In genomic region chr6:33298773-33299236, GRCh38 we compare ENCODE assay signal across 8 cellular contexts. TPM values are rescaled to one million over a fixed set of nuclear protein-coding genes. Genes with fewer than 3 reads are reported as not detected.
DNase-seq lines count a peak whose midpoint lies in the region; ATAC-seq and TF ChIP-seq lines count a peak whose summit lies in the region.

RGL2 (minus strand) TSS chr6:33298942; CDS start chr6:33298610, 332 bp downstream.

- TF ChIP-seq CTCF in A673 (conservative IDR thresholded peaks at IDR 0.05; ENCODE audit: low read depth, low read length) (no peak), GM13977 (IDR thresholded peaks at IDR 0.05; ENCODE audit: extremely low read depth, insufficient read depth, missing control alignments) (no peak), PC-9 (conservative IDR thresholded peaks at IDR 0.05) (no peak), glutamatergic neuron (IDR thresholded peaks at IDR 0.05; ENCODE audit: partially characterized antibody, unreplicated experiment) (no peak), neutrophil (IDR thresholded peaks at IDR 0.05) (no peak)

- peaks cover 3% of the 10 kb centered on the region for H3K36me3 Mint-ChIP-seq in activated naive CD8-positive, alpha-beta T cell
- no peaks in the 10 kb centered on the region for H3K36me3 Mint-ChIP-seq in glutamatergic neuron (ENCODE audit: unreplicated experiment)

- H3K27me3 ChIP-seq in A673 (replicated peaks; ENCODE audit: insufficient read depth, low read depth, low read length, poor library complexity) (no peaks in the 10 kb centered on the region), PC-9 (ENCODE audit: insufficient read depth, low read depth) (no peaks in the 10 kb centered on the region), neutrophil (no peaks in the 10 kb centered on the region)

- CTCF ChIA-PET in A673 (lab: Charles Lee) (interaction anchor here (0.6 to 1.4 kb wide), 2 partner anchors 10 to 1190 kb away, joined by 5 read pairs; partner anchors contain the start of genes PFDN6 and WDR46), PC-9 (lab: Charles Lee) (interaction anchor here (0.5 kb wide), 1 partner anchor 884 kb away, joined by 8 read pairs; no protein-coding TSS in a partner anchor)

- H3K4me3 ChIP-seq in A673 (ENCODE audit: low read depth, low read length, poor library complexity, severe bottlenecking) (peak within 1 kb of the TSS; percentile 75), PC-9 (peak within 1 kb of the TSS; percentile 75), neutrophil (ENCODE audit: low read depth in 1 of 2, low read length in 1 of 2) (peak within 1 kb of the TSS; percentile 86 to 90)

- H3K27me3 Mint-ChIP-seq in activated naive CD8-positive, alpha-beta T cell, result no peaks in the 10 kb centered on the region
- peaks cover 9% of the 10 kb centered on the region for H3K27me3 Mint-ChIP-seq in glutamatergic neuron (ENCODE audit: unreplicated experiment)

- H3K4me3 Mint-ChIP-seq in activated naive CD8-positive, alpha-beta T cell, result peak within 1 kb of the TSS; percentile 98
- H3K4me3 Mint-ChIP-seq in glutamatergic neuron (ENCODE audit: unreplicated experiment), result peak within 1 kb of the TSS; percentile 98

- no peaks in the 10 kb centered on the region for H3K9me2 ChIP-seq in PC-9 (ENCODE audit: insufficient read depth)

- H3K4me1 Mint-ChIP-seq in activated naive CD8-positive, alpha-beta T cell (ENCODE audit: low read depth), result peaks cover 36% of the 10 kb centered on the region
- H3K4me1 Mint-ChIP-seq in glutamatergic neuron (ENCODE audit: low read depth, unreplicated experiment), result no peaks in the 10 kb centered on the region

- intact Hi-C loops in A673 (cut with micrococcal nuclease; ENCODE audit: unreplicated experiment) (loop anchor here (1.0 to 5.0 kb wide), 3 partner anchors 15 to 128 kb away; partner anchors contain the start of genes HSD17B8, RXRB, SLC39A7 and TAPBP), PC-9 (cut with micrococcal nuclease; ENCODE audit: unreplicated experiment) (loop anchor here (1.0 to 5.0 kb wide), 5 partner anchors 14 to 113 kb away; partner anchors contain the start of genes B3GALT4, KIFC1, PHF1 and RXRB)

- BruUV-seq in A673 (replicated peaks; lab: Mats Ljungman, UMichigan), result no TSS peak
- BruUV-seq in PC-9 (replicated peaks; lab: Mats Ljungman, UMichigan), result no TSS peak

- H2AFZ ChIP-seq in PC-9, result peak within 1 kb of the TSS; percentile 74

- POLR2A ChIA-PET in A673 (lab: Charles Lee; ENCODE audit: low non-redundant PET) (no interaction called here), PC-9 (lab: Charles Lee; ENCODE audit: unreplicated experiment) (interaction anchor here (0.7 to 1.6 kb wide), 7 partner anchors 9 to 634 kb away, joined by 3 to 25 read pairs (median 5); partner anchors contain the start of gene ZBTB22)

- no peak for DNase-seq in A673 (ENCODE audit: low spot score)
- peak; percentile 68 for DNase-seq in GM13977 (ENCODE audit: low spot score)
- peak; percentile 33 to 61 for DNase-seq in PC-9
- peak; percentile 41 for DNase-seq in glutamatergic neuron
- no peak for DNase-seq in cerebellar nuclear complex (lab: John Stamatoyannopoulos, UW)

- no peaks in the 10 kb centered on the region; the same call in 1 of the 2 replicates for H4K20me1 ChIP-seq in PC-9 (ENCODE audit: insufficient read depth)

- no peaks in the 10 kb centered on the region for H3K9me3 Mint-ChIP-seq in activated naive CD8-positive, alpha-beta T cell (ENCODE audit: low read depth)
- H3K9me3 Mint-ChIP-seq in glutamatergic neuron (ENCODE audit: unreplicated experiment), result peaks cover 5% of the 10 kb centered on the region

- H3K36me3 ChIP-seq in A673 (ENCODE audit: insufficient read depth, low read length, poor library complexity, severe bottlenecking) (peaks cover 14% of the 10 kb centered on the region), PC-9 (ENCODE audit: low read depth) (no peaks in the 10 kb centered on the region), neutrophil (peaks cover 73% of the 10 kb centered on the region)

- peaks cover 42% of the 10 kb centered on the region for H3F3A ChIP-seq in PC-9 (ENCODE audit: insufficient read depth, low read depth)

- no peaks in the 10 kb centered on the region for H3K9me3 ChIP-seq in A673 (ENCODE audit: low read depth, low read length, poor library complexity, severe bottlenecking)
- H3K9me3 ChIP-seq in PC-9 (ENCODE audit: insufficient read depth, low read depth), result no peaks in the 10 kb centered on the region
- no peaks in the 10 kb centered on the region for H3K9me3 ChIP-seq in neutrophil

- peak within 1 kb of the TSS; percentile 92 for H3K27ac ChIP-seq in A673 (ENCODE audit: low read depth, low read length, poor library complexity, severe bottlenecking)
- peak within 1 kb of the TSS; percentile 88 for H3K27ac ChIP-seq in PC-9
- H3K27ac ChIP-seq in neutrophil, result peak within 1 kb of the TSS; percentile 98

- H3K27ac Mint-ChIP-seq in activated naive CD8-positive, alpha-beta T cell, result peak within 1 kb of the TSS; percentile 98
- H3K27ac Mint-ChIP-seq in glutamatergic neuron (ENCODE audit: unreplicated experiment), result peak within 1 kb of the TSS; percentile 92

- peak; percentile 26 for ATAC-seq in HG03135 (IDR thresholded peaks at IDR 0.05; ENCODE audit: unreplicated experiment)

- H3K4me2 ChIP-seq in PC-9, result peak within 1 kb of the TSS; percentile 99

- in situ Hi-C loops in GM13977 (cut with MboI; ENCODE audit: low pct_unique_long_range_greater_than_20kb, low sequenced_read_pairs, unreplicated experiment), result no loop called here

- peaks cover 58% of the 10 kb centered on the region for H3K79me2 ChIP-seq in PC-9 (ENCODE audit: low read depth)

- peaks cover 6% of the 10 kb centered on the region for H3K4me1 ChIP-seq in A673 (ENCODE audit: insufficient read depth, low read length, poor library complexity, severe bottlenecking)
- peaks cover 23% of the 10 kb centered on the region for H3K4me1 ChIP-seq in PC-9 (replicated peaks; ENCODE audit: insufficient read depth)
- peaks cover 33 to 38% of the 10 kb centered on the region in 2 experiments for H3K4me1 ChIP-seq in neutrophil (ENCODE audit: control insufficient read depth in 1 of 2, insufficient read depth in 1 of 2, low read depth in 1 of 2, low read length in 1 of 2)

RNA-seq across cellular contexts. Expression of gene RGL2, which starts in this region (rescaled TPM):
- total RNA-seq in A673 (2021), result 48.8 and 50.4 TPM in 2 replicates
- total RNA-seq in PC-9 (2021), result 99.3 and 102 TPM in 2 replicates
- total RNA-seq in glutamatergic neuron (ENCODE audit: unreplicated experiment), result 61.3 TPM

Comparison
In these comparisons a context has a peak if more than half of its experiments do, and no peak if none do; other contexts are left out.
1. DNase-seq: peak in GM13977 (single experiment), PC-9 (2 of 2) and glutamatergic neuron (single experiment); none in A673 (single experiment) and cerebellar nuclear complex (0 of 2).
2. Peak in every context shown above with its lines, with median percentiles within 50 percentile points of each other: H3K27ac ChIP-seq and H3K4me3 ChIP-seq.